In genomic region chr3:114634635-114635034, GRCh38 we compare ENCODE assay signal across 38 cellular contexts.
"Had no signal": no experiment of that assay in that cellular context is flagged by ENCODE, and none has a peak within 500 bp of the region (broad histone marks: within the 10 kb centered on the region; RNA-seq: fewer than 3 reads in every experiment).

No MANE protein-coding gene starts in this region.

- H3K4me3 ChIP-seq: adrenal gland, ascending aorta, cardiac muscle cell had no signal

- H3K27me3 ChIP-seq: adrenal gland, ascending aorta, cardiac muscle cell had no signal

- FAIRE-seq: bronchial epithelial cell, TTC549 had no signal

- H3K4me1 ChIP-seq: ascending aorta had no signal

- H3K27me3 Mint-ChIP-seq: activated B cell treated with CpG ODN at 0.5 μM for 24 hours; activated CD4-positive, alpha-beta memory T cell treated with anti-CD3 and anti-CD28 coated beads for 36 hours; activated CD4-positive, alpha-beta T cell treated with anti-CD3 and anti-CD28 coated beads, Interleukin-2, amount 10 ng/mL, durations not matched to agents 24 days and 14 days; activated CD8-positive, alpha-beta T cell treated with anti-CD3 and anti-CD28 coated beads for 36 hours; activated naive CD8-positive, alpha-beta T cell treated with anti-CD3 and anti-CD28 coated beads for 36 hours; activated T-helper 17 cell treated with anti-CD3 and anti-CD28 coated beads, Interleukin-2, amount 50 U/mL, for 72 hours; brain; central memory CD8-positive, alpha-beta T cell had no signal

- ATAC-seq: activated CD8-positive, alpha-beta T cell treated with anti-CD3 and anti-CD28 coated beads for 36 hours; activated naive CD4-positive, alpha-beta T cell treated with anti-CD3 and anti-CD28 coated beads, Interleukin-2, amount 50 U/mL, for 72 hours; activated T-cell treated with anti-CD3 and anti-CD28 coated beads, Interleukin-2, amount 50 U/mL, for 4 hours; activated T-cell treated with anti-CD3 and anti-CD28 coated beads, Interleukin-2, amount 50 U/mL, for 72 hours; activated T-helper 17 cell treated with anti-CD3 and anti-CD28 coated beads, Interleukin-2, amount 50 U/mL, for 72 hours had no signal

- H3K27ac ChIP-seq: adrenal gland, ascending aorta, cardiac muscle cell, VCaP had no signal

- DNase-seq: activated B cell treated with CpG ODN at 0.5 μM for 24 hours; activated CD4-positive, alpha-beta memory T cell treated with anti-CD3 and anti-CD28 coated beads for 36 hours; activated CD4-positive, alpha-beta T cell treated with anti-CD3 and anti-CD28 coated beads for 4 hours; activated CD4-positive, alpha-beta T cell treated with anti-CD3 and anti-CD28 coated beads, Interleukin-2, amount 10 ng/mL, durations not matched to agents 24 days and 14 days; activated CD4-positive, alpha-beta T cell treated with anti-CD3 and anti-CD28 coated beads, Interleukin-2, amount 50 U/mL, for 1 hour; activated CD4-positive, alpha-beta T cell treated with anti-CD3 and anti-CD28 coated beads, Interleukin-2, amount 50 U/mL, for 4 hours; activated CD4-positive, CD25-positive, alpha-beta regulatory T cell treated with anti-CD3 and anti-CD28 coated beads, Interleukin-2, amount 50 U/mL, for 72 hours; activated CD8-positive, alpha-beta memory T cell treated with anti-CD3 and anti-CD28 coated beads, Interleukin-2, amount 50 U/mL, for 4 hours; activated CD8-positive, alpha-beta T cell treated with anti-CD3 and anti-CD28 coated beads for 36 hours; activated effector memory CD4-positive, alpha-beta T cell treated with anti-CD3 and anti-CD28 coated beads, Interleukin-2, amount 50 U/mL, for 16 hours; activated gamma-delta T cell treated with Interleukin-2 at 50 U/mL for 16 hours; activated naive CD4-positive, alpha-beta T cell; activated naive CD4-positive, alpha-beta T cell treated with anti-CD3 and anti-CD28 coated beads for 36 hours; activated naive CD4-positive, alpha-beta T cell treated with anti-CD3 and anti-CD28 coated beads, Interleukin-2, amount 50 U/mL, for 16 hours; activated naive CD8-positive, alpha-beta T cell treated with anti-CD3 and anti-CD28 coated beads for 36 hours; activated T-cell treated with anti-CD3 and anti-CD28 coated beads for 4 hours; activated T-cell treated with anti-CD3 and anti-CD28 coated beads, Interleukin-2, amount 50 U/mL, for 1 hour; activated T-cell treated with anti-CD3 and anti-CD28 coated beads, Interleukin-2, amount 50 U/mL, for 4 hours; activated T-cell treated with anti-CD3 and anti-CD28 coated beads, Interleukin-2, amount 50 U/mL, for 72 hours; adrenal gland; amniotic stem cell; caudate nucleus; cerebellar nuclear complex; T-helper 1 cell; T-helper 2 cell; T-helper 9 cell had no signal

- H3K4me1 Mint-ChIP-seq: activated B cell treated with CpG ODN at 0.5 μM for 24 hours; activated CD4-positive, alpha-beta T cell treated with anti-CD3 and anti-CD28 coated beads, Interleukin-2, amount 10 ng/mL, durations not matched to agents 24 days and 14 days; activated T-helper 17 cell treated with anti-CD3 and anti-CD28 coated beads, Interleukin-2, amount 50 U/mL, for 72 hours; central memory CD8-positive, alpha-beta T cell had no signal

- H3K27ac Mint-ChIP-seq: activated B cell treated with CpG ODN at 0.5 μM for 24 hours; activated CD4-positive, alpha-beta memory T cell treated with anti-CD3 and anti-CD28 coated beads for 36 hours; activated CD4-positive, alpha-beta T cell treated with anti-CD3 and anti-CD28 coated beads, Interleukin-2, amount 10 ng/mL, durations not matched to agents 24 days and 14 days; activated CD8-positive, alpha-beta T cell treated with anti-CD3 and anti-CD28 coated beads for 36 hours; activated naive CD4-positive, alpha-beta T cell treated with anti-CD3 and anti-CD28 coated beads for 36 hours; activated naive CD4-positive, alpha-beta T cell treated with anti-CD3 and anti-CD28 coated beads, Interleukin-2, amount 50 U/mL, for 72 hours; activated T-cell treated with anti-CD3 and anti-CD28 coated beads, Interleukin-2, amount 50 U/mL, for 72 hours; activated T-helper 1 cell treated with anti-CD3 and anti-CD28 coated beads, Interleukin-12 subunit alpha, Interleukin-12 subunit beta, Interleukin-2, Interleukin-4 antibody, amounts not matched to agents 30 ng/mL and 10 ng/mL and 1 ng/mL, durations not matched to agents 14 hours and 24 hours and 36 hours; activated T-helper 17 cell treated with anti-CD3 and anti-CD28 coated beads, Interleukin-2, amount 50 U/mL, for 72 hours; brain; T-helper 1 cell treated with Interleukin-12 subunit alpha and Interleukin-12 subunit beta and Interleukin-4 antibody, amounts not matched to agents 30 μg/mL and 1 μg/mL, for 36 hours; T-helper 2 cell treated with Interferon-gamma antibody and Interleukin-4, amounts not matched to agents 5 μg/mL and 100 μg/mL, for 36 hours had no signal

- H3K9me3 ChIP-seq: adrenal gland had no signal

- H3K4me3 Mint-ChIP-seq: activated B cell treated with CpG ODN at 0.5 μM for 24 hours; activated CD4-positive, alpha-beta memory T cell treated with anti-CD3 and anti-CD28 coated beads for 36 hours; activated CD4-positive, alpha-beta T cell treated with anti-CD3 and anti-CD28 coated beads, Interleukin-2, amount 10 ng/mL, durations not matched to agents 24 days and 14 days; activated CD8-positive, alpha-beta T cell treated with anti-CD3 and anti-CD28 coated beads for 36 hours; activated naive CD4-positive, alpha-beta T cell treated with anti-CD3 and anti-CD28 coated beads for 36 hours; activated naive CD8-positive, alpha-beta T cell treated with anti-CD3 and anti-CD28 coated beads for 36 hours; activated T-cell treated with anti-CD3 and anti-CD28 coated beads, Interleukin-2, amount 50 U/mL, for 4 hours; activated T-cell treated with anti-CD3 and anti-CD28 coated beads, Interleukin-2, amount 50 U/mL, for 72 hours; activated T-helper 1 cell treated with anti-CD3 and anti-CD28 coated beads, Interleukin-12 subunit alpha, Interleukin-12 subunit beta, Interleukin-2, Interleukin-4 antibody, amounts not matched to agents 30 ng/mL and 10 ng/mL and 1 ng/mL, durations not matched to agents 14 hours and 24 hours and 36 hours; activated T-helper 17 cell treated with anti-CD3 and anti-CD28 coated beads, Interleukin-2, amount 50 U/mL, for 72 hours; brain; central memory CD8-positive, alpha-beta T cell; T-helper 1 cell treated with Interleukin-12 subunit alpha and Interleukin-12 subunit beta and Interleukin-4 antibody, amounts not matched to agents 30 μg/mL and 1 μg/mL, for 36 hours; T-helper 2 cell treated with Interferon-gamma antibody and Interleukin-4, amounts not matched to agents 5 μg/mL and 100 μg/mL, for 36 hours had no signal

- H3K36me3 ChIP-seq: adrenal gland, ascending aorta, cardiac muscle cell had no signal
